In genomic region chr16:64362193-64362592, GRCh38 we compare ENCODE assay signal across 21 cellular contexts.
DNase-seq lines count a peak whose midpoint lies in the region; ATAC-seq, FAIRE-seq and TF ChIP-seq lines count a peak whose summit lies in the region.
"Had no signal": no experiment of that assay in that cellular context is flagged by ENCODE, and none has a peak within 500 bp of the region (broad histone marks: within the 10 kb centered on the region; RNA-seq: fewer than 3 reads in every experiment).

No MANE protein-coding gene starts in this region.

- H4K5ac ChIP-seq in IMR-90 (ENCODE audit: low read depth, low read length), result no peak overlapping the region

- H3K36me3 ChIP-seq in IMR-90 (ENCODE audit: control insufficient read depth, insufficient read depth, low read length) (no peaks in the 10 kb centered on the region), astrocyte (ENCODE audit: insufficient read depth, low read length) (no peaks in the 10 kb centered on the region)
- H3K36me3 ChIP-seq: ascending aorta, right lobe of liver had no signal

- no peaks in the 10 kb centered on the region for H3K9me3 ChIP-seq in IMR-90 (ENCODE audit: control insufficient read depth, insufficient read depth, low read length)
- no peaks in the 10 kb centered on the region for H3K9me3 ChIP-seq in astrocyte (ENCODE audit: insufficient read depth, low read depth, low read length)
- H3K9me3 ChIP-seq: ascending aorta, right lobe of liver had no signal

- H2BK5ac ChIP-seq in IMR-90 (ENCODE audit: low read depth, low read length, poor library complexity, severe bottlenecking), result no peak overlapping the region

- H3K79me1 ChIP-seq in IMR-90 (ENCODE audit: low read depth in 1 of 2, low read length in 2 of 2), result no peaks in the 10 kb centered on the region

- H3K14ac ChIP-seq in IMR-90 (replicated peaks; ENCODE audit: low read depth, low read length), result no peak overlapping the region

- no peak overlapping the region for H3K56ac ChIP-seq in IMR-90 (ENCODE audit: extremely low read depth, insufficient read depth, low read length)

- no peak overlapping the region for H4K91ac ChIP-seq in IMR-90 (ENCODE audit: insufficient read depth, low read depth, low read length)

- TF ChIP-seq CTCF in IMR-90 (conservative IDR thresholded peaks at IDR 0.05; ENCODE audit: low read depth, low read length) (no peak), astrocyte (IDR thresholded peaks at IDR 0.05; ENCODE audit: insufficient read depth, low read depth, low read length) (no peak)

- H2BK15ac ChIP-seq in IMR-90 (ENCODE audit: low read depth, low read length), result no peak overlapping the region

- WGBS in IMR-90 (ENCODE audit: extremely low coverage in 2 of 2, insufficient read length in 1 of 2), 2 experiments, result no CpG with 5 or more reads among the region's 2 CpGs

- H3K4me1 Mint-ChIP-seq in astrocyte (ENCODE audit: low read depth, unreplicated experiment), result peaks cover 27% of the 10 kb centered on the region
- H3K4me1 Mint-ChIP-seq in activated T-helper 1 cell treated with anti-CD3 and anti-CD28 coated beads, Interleukin-12 subunit alpha, Interleukin-12 subunit beta, Interleukin-2, Interleukin-4 antibody, amounts not matched to agents 30 ng/mL and 10 ng/mL and 1 ng/mL, durations not matched to agents 14 hours and 24 hours and 36 hours (ENCODE audit: low read depth), result no peaks in the 10 kb centered on the region
- H3K4me1 Mint-ChIP-seq: activated CD4-positive, alpha-beta T cell treated with anti-CD3 and anti-CD28 coated beads, Interleukin-2, amount 10 ng/mL, durations not matched to agents 7 days and 5 days had no signal

- dilution Hi-C loops in IMR-90 (cut with HindIII; ENCODE audit: low sequenced_read_pairs, unreplicated experiment), result no loop called here

- no peaks in the 10 kb centered on the region for H3K36me3 Mint-ChIP-seq in astrocyte (ENCODE audit: low read depth, unreplicated experiment)
- H3K36me3 Mint-ChIP-seq in activated T-helper 1 cell treated with anti-CD3 and anti-CD28 coated beads, Interleukin-12 subunit alpha, Interleukin-12 subunit beta, Interleukin-2, Interleukin-4 antibody, amounts not matched to agents 30 ng/mL and 10 ng/mL and 1 ng/mL, durations not matched to agents 14 hours and 24 hours and 36 hours (ENCODE audit: low read depth), result no peaks in the 10 kb centered on the region
- H3K36me3 Mint-ChIP-seq: CD8-positive, alpha-beta T cell had no signal

- H3K4me2 ChIP-seq in IMR-90 (ENCODE audit: low read depth, low read length) (no peak overlapping the region), astrocyte (ENCODE audit: low read length) (no peak overlapping the region)

- H3K23ac ChIP-seq in IMR-90 (ENCODE audit: low read depth, low read length), result peak overlapping the region; percentile 24; the same call in 1 of the 2 replicates

- H3K18ac ChIP-seq in IMR-90 (ENCODE audit: low read depth, low read length), result no peak overlapping the region

- H2AFZ ChIP-seq in IMR-90 (replicated peaks; ENCODE audit: low read length, poor library complexity) (no peak overlapping the region), astrocyte (ENCODE audit: low read depth, low read length) (no peak overlapping the region)

- FAIRE-seq in astrocyte (lab: Jason Lieb, UNC), result peak; percentile 79
- FAIRE-seq: GM19239, HepG2, urothelium cell line had no signal

- TF ChIP-seq POLR2A in IMR-90 (IDR thresholded peaks at IDR 0.05; ENCODE audit: low read depth, low read length), result no peak

- POLR2A ChIA-PET in IMR-90 (lab: Charles Lee; ENCODE audit: unreplicated experiment), result no interaction called here

- no peaks in the 10 kb centered on the region for H4K20me1 ChIP-seq in IMR-90 (ENCODE audit: insufficient read depth, low read length)
- H4K20me1 ChIP-seq in astrocyte (ENCODE audit: insufficient read depth, low read length), result no peaks in the 10 kb centered on the region

- H3K4me1 ChIP-seq in IMR-90 (ENCODE audit: control insufficient read depth, insufficient read depth, low read length) (no peaks in the 10 kb centered on the region; the same call in 1 of the 2 replicates), astrocyte (ENCODE audit: insufficient read depth, low read length) (peaks cover 6% of the 10 kb centered on the region)
- H3K4me1 ChIP-seq: ascending aorta, right lobe of liver had no signal

- no peak overlapping the region for H3K4ac ChIP-seq in IMR-90 (ENCODE audit: low read depth, low read length)

- no peak overlapping the region for H3K9ac ChIP-seq in IMR-90 (ENCODE audit: low read depth, low read length)
- no peak overlapping the region for H3K9ac ChIP-seq in astrocyte (ENCODE audit: low read length)

- H3K27ac Mint-ChIP-seq in astrocyte (ENCODE audit: unreplicated experiment), result no peak overlapping the region
- no peak overlapping the region for H3K27ac Mint-ChIP-seq in activated T-helper 1 cell treated with anti-CD3 and anti-CD28 coated beads, Interleukin-12 subunit alpha, Interleukin-12 subunit beta, Interleukin-2, Interleukin-4 antibody, amounts not matched to agents 30 ng/mL and 10 ng/mL and 1 ng/mL, durations not matched to agents 14 hours and 24 hours and 36 hours
- H3K27ac Mint-ChIP-seq: activated CD4-positive, alpha-beta T cell treated with anti-CD3 and anti-CD28 coated beads, Interleukin-2, amount 10 ng/mL, durations not matched to agents 7 days and 5 days; CD8-positive, alpha-beta T cell; dendritic cell treated with granulocyte-macrophage colony-stimulating factor and Interleukin-4, amounts not matched to agents 40 ng/mL and 50 ng/mL, for 4 days had no signal

- CTCF ChIA-PET in IMR-90 (lab: Yijun Ruan, JAX), result interaction anchor here (1.1 kb wide), 1 partner anchor 39 kb away, joined by 4 read pairs; no protein-coding TSS in a partner anchor

- no peak overlapping the region for H2BK20ac ChIP-seq in IMR-90 (ENCODE audit: low read depth, low read length)

- no peak overlapping the region for H2BK120ac ChIP-seq in IMR-90 (ENCODE audit: low read depth, low read length)

- DNase-seq in AG08395 (ENCODE audit: low spot score), result peak; percentile 36
- peak; percentile 52 for DNase-seq in IMR-90
- DNase-seq in astrocyte (ENCODE audit: low read depth), result peak; percentile 42
- DNase-seq in iris pigment epithelial cell (ENCODE audit: low read depth), result peak; percentile 35
- no peak for DNase-seq in NCI-H1105 (lab: John Stamatoyannopoulos, UW)
- no peak for DNase-seq in activated T-helper 1 cell treated with anti-CD3 and anti-CD28 coated beads, Interleukin-12 subunit alpha, Interleukin-12 subunit beta, Interleukin-2, Interleukin-4 antibody, amounts not matched to agents 30 ng/mL and 10 ng/mL and 1 ng/mL, durations not matched to agents 14 hours and 24 hours and 36 hours (ENCODE audit: low spot score)
- DNase-seq: activated CD4-positive, alpha-beta T cell treated with anti-CD3 and anti-CD28 coated beads, Interleukin-2, amount 10 ng/mL, durations not matched to agents 7 days and 5 days; activated CD8-positive, alpha-beta memory T cell treated with anti-CD3 and anti-CD28 coated beads, Interleukin-2, amount 50 U/mL, for 48 hours; CD8-positive, alpha-beta T cell; DND-41; left colon; NCI-H2081; NCI-H524 treated with DMSO at 0.1 percent for 48 hours; right lobe of liver had no signal

- no peaks in the 10 kb centered on the region for H3K27me3 Mint-ChIP-seq in astrocyte (ENCODE audit: low read depth, unreplicated experiment)
- H3K27me3 Mint-ChIP-seq in activated T-helper 1 cell treated with anti-CD3 and anti-CD28 coated beads, Interleukin-12 subunit alpha, Interleukin-12 subunit beta, Interleukin-2, Interleukin-4 antibody, amounts not matched to agents 30 ng/mL and 10 ng/mL and 1 ng/mL, durations not matched to agents 14 hours and 24 hours and 36 hours (ENCODE audit: insufficient read depth), result no peaks in the 10 kb centered on the region
- H3K27me3 Mint-ChIP-seq: activated CD4-positive, alpha-beta T cell treated with anti-CD3 and anti-CD28 coated beads, Interleukin-2, amount 10 ng/mL, durations not matched to agents 7 days and 5 days; dendritic cell treated with granulocyte-macrophage colony-stimulating factor and Interleukin-4, amounts not matched to agents 40 ng/mL and 50 ng/mL, for 4 days had no signal

- in situ Hi-C loops in IMR-90 (cut with MboI; ENCODE audit: low sequenced_read_pairs), result no loop called here

- intact Hi-C loops in IMR-90 (cut with micrococcal nuclease), result no loop called here
- intact Hi-C loops in activated T-helper 1 cell treated with anti-CD3 and anti-CD28 coated beads, Interleukin-12 subunit alpha, Interleukin-12 subunit beta, Interleukin-2, Interleukin-4 antibody, amounts not matched to agents 30 ng/mL and 10 ng/mL and 1 ng/mL, durations not matched to agents 14 hours and 24 hours and 36 hours (cut with micrococcal nuclease), result no loop called here

- H3K27ac ChIP-seq in IMR-90 (ENCODE audit: insufficient read depth, low read length) (no peak overlapping the region), astrocyte (ENCODE audit: low read depth, low read length) (no peak overlapping the region)
- H3K27ac ChIP-seq: ascending aorta, right lobe of liver had no signal

- H2AK5ac ChIP-seq in IMR-90 (ENCODE audit: low read depth, low read length), result no peak overlapping the region

- no TSS peak for BruUV-seq in IMR-90 (replicated peaks; lab: Mats Ljungman, UMichigan)

- H3K9me3 Mint-ChIP-seq in astrocyte (ENCODE audit: unreplicated experiment), result no peaks in the 10 kb centered on the region
- H3K9me3 Mint-ChIP-seq in activated T-helper 1 cell treated with anti-CD3 and anti-CD28 coated beads, Interleukin-12 subunit alpha, Interleukin-12 subunit beta, Interleukin-2, Interleukin-4 antibody, amounts not matched to agents 30 ng/mL and 10 ng/mL and 1 ng/mL, durations not matched to agents 14 hours and 24 hours and 36 hours, result peaks cover 9% of the 10 kb centered on the region
- H3K9me3 Mint-ChIP-seq: dendritic cell treated with granulocyte-macrophage colony-stimulating factor and Interleukin-4, amounts not matched to agents 40 ng/mL and 50 ng/mL, for 4 days had no signal

- H3K27me3 ChIP-seq in IMR-90 (ENCODE audit: control insufficient read depth, insufficient read depth, low read length), result no peaks in the 10 kb centered on the region
- H3K27me3 ChIP-seq in astrocyte (ENCODE audit: insufficient read depth, low read length), result no peaks in the 10 kb centered on the region
- H3K27me3 ChIP-seq: ascending aorta, right lobe of liver had no signal

- H4K8ac ChIP-seq in IMR-90 (ENCODE audit: low read depth in 2 of 2, low read length in 2 of 2), result no peak overlapping the region

- ATAC-seq in IMR-90 (ENCODE audit: low read depth) (no peak), GM19467 (IDR thresholded peaks at IDR 0.05; ENCODE audit: unreplicated experiment) (no peak), GM21390 (IDR thresholded peaks at IDR 0.05; ENCODE audit: unreplicated experiment) (no peak)
- ATAC-seq: CD8-positive, alpha-beta T cell; HepG2; left colon; right lobe of liver had no signal

- no peaks in the 10 kb centered on the region for H3K9me1 ChIP-seq in IMR-90 (ENCODE audit: insufficient read depth, low read length)

- H3K4me3 ChIP-seq in IMR-90 (ENCODE audit: insufficient read depth, low read depth, low read length) (no peak overlapping the region), astrocyte (ENCODE audit: insufficient read depth, low read depth, low read length) (no peak overlapping the region)
- H3K4me3 ChIP-seq: ascending aorta, right lobe of liver had no signal

- no peaks in the 10 kb centered on the region for H3K79me2 ChIP-seq in astrocyte (ENCODE audit: insufficient read depth, low read length)

- TF ChIP-seq RAD21 in IMR-90 (IDR thresholded peaks at IDR 0.05; ENCODE audit: low read length), result no peak

- H2AK9ac ChIP-seq in IMR-90 (replicated peaks; ENCODE audit: low read depth, low read length, poor library complexity), result no peak overlapping the region

- no peak overlapping the region for H3K4me3 Mint-ChIP-seq in astrocyte (ENCODE audit: unreplicated experiment)
- no peak overlapping the region for H3K4me3 Mint-ChIP-seq in activated T-helper 1 cell treated with anti-CD3 and anti-CD28 coated beads, Interleukin-12 subunit alpha, Interleukin-12 subunit beta, Interleukin-2, Interleukin-4 antibody, amounts not matched to agents 30 ng/mL and 10 ng/mL and 1 ng/mL, durations not matched to agents 14 hours and 24 hours and 36 hours
- H3K4me3 Mint-ChIP-seq: activated CD4-positive, alpha-beta T cell treated with anti-CD3 and anti-CD28 coated beads, Interleukin-2, amount 10 ng/mL, durations not matched to agents 7 days and 5 days; CD8-positive, alpha-beta T cell; dendritic cell treated with granulocyte-macrophage colony-stimulating factor and Interleukin-4, amounts not matched to agents 40 ng/mL and 50 ng/mL, for 4 days had no signal

Comparison
In these comparisons a context has a peak if more than half of its experiments do, and no peak if none do; other contexts are left out.
1. DNase-seq: peak in AG08395 (single experiment), IMR-90 (single experiment), astrocyte (single experiment) and iris pigment epithelial cell (single experiment); none in NCI-H1105 (single experiment) and activated T-helper 1 cell treated with anti-CD3 and anti-CD28 coated beads, Interleukin-12 subunit alpha, Interleukin-12 subunit beta, Interleukin-2, Interleukin-4 antibody, amounts not matched to agents 30 ng/mL and 10 ng/mL and 1 ng/mL, durations not matched to agents 14 hours and 24 hours and 36 hours (single experiment).